In genomic region chr12:7935773-7936581, GRCh38 we compare ENCODE assay signal across 1 cellular context.
TF ChIP-seq lines count a peak whose summit lies in the region.

SLC2A3 (minus strand) TSS chr12:7936187; CDS start chr12:7936034, 153 bp downstream.

TF ChIP-seq in GM12878, 131 proteins besides CTCF, POLR2A, EP300 and RAD21 (continued from another document):
- TF ChIP-seq, protein P1, sequence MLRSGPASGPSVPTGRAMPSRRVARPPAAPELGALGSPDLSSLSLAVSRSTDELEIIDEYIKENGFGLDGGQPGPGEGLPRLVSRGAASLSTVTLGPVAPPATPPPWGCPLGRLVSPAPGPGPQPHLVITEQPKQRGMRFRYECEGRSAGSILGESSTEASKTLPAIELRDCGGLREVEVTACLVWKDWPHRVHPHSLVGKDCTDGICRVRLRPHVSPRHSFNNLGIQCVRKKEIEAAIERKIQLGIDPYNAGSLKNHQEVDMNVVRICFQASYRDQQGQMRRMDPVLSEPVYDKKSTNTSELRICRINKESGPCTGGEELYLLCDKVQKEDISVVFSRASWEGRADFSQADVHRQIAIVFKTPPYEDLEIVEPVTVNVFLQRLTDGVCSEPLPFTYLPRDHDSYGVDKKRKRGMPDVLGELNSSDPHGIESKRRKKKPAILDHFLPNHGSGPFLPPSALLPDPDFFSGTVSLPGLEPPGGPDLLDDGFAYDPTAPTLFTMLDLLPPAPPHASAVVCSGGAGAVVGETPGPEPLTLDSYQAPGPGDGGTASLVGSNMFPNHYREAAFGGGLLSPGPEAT (IDR thresholded peaks at IDR 0.05; ENCODE audit: low read depth): peak; percentile 76
- TF ChIP-seq SRF (IDR thresholded peaks at IDR 0.05; ENCODE audit: low read depth in 2 of 2, low read length in 2 of 2): no peak
- TF ChIP-seq BMI1 (IDR thresholded peaks at IDR 0.05; ENCODE audit: borderline replicate concordance): no peak
- TF ChIP-seq MEF2B (IDR thresholded peaks at IDR 0.05; ENCODE audit: partially characterized antibody, poor library complexity, severe bottlenecking): no peak
- no peak for TF ChIP-seq MEF2A (IDR thresholded peaks at IDR 0.05; ENCODE audit: insufficient read depth, low read depth, low read length)
- no peak for TF ChIP-seq NFYA (IDR thresholded peaks at IDR 0.05; ENCODE audit: borderline replicate concordance, low read depth, low read length)
- no peak for TF ChIP-seq MTA3 (IDR thresholded peaks at IDR 0.05; ENCODE audit: borderline replicate concordance, low read length)
- no peak for TF ChIP-seq NFIC (IDR thresholded peaks at IDR 0.05; ENCODE audit: low read depth, low read length)
- no peak; the same call in 1 of the 2 replicates for TF ChIP-seq RB1 (IDR thresholded peaks at IDR 0.05; ENCODE audit: borderline replicate concordance)
- TF ChIP-seq NR2F1 (conservative IDR thresholded peaks at IDR 0.05): no peak
- TF ChIP-seq, protein P2, sequence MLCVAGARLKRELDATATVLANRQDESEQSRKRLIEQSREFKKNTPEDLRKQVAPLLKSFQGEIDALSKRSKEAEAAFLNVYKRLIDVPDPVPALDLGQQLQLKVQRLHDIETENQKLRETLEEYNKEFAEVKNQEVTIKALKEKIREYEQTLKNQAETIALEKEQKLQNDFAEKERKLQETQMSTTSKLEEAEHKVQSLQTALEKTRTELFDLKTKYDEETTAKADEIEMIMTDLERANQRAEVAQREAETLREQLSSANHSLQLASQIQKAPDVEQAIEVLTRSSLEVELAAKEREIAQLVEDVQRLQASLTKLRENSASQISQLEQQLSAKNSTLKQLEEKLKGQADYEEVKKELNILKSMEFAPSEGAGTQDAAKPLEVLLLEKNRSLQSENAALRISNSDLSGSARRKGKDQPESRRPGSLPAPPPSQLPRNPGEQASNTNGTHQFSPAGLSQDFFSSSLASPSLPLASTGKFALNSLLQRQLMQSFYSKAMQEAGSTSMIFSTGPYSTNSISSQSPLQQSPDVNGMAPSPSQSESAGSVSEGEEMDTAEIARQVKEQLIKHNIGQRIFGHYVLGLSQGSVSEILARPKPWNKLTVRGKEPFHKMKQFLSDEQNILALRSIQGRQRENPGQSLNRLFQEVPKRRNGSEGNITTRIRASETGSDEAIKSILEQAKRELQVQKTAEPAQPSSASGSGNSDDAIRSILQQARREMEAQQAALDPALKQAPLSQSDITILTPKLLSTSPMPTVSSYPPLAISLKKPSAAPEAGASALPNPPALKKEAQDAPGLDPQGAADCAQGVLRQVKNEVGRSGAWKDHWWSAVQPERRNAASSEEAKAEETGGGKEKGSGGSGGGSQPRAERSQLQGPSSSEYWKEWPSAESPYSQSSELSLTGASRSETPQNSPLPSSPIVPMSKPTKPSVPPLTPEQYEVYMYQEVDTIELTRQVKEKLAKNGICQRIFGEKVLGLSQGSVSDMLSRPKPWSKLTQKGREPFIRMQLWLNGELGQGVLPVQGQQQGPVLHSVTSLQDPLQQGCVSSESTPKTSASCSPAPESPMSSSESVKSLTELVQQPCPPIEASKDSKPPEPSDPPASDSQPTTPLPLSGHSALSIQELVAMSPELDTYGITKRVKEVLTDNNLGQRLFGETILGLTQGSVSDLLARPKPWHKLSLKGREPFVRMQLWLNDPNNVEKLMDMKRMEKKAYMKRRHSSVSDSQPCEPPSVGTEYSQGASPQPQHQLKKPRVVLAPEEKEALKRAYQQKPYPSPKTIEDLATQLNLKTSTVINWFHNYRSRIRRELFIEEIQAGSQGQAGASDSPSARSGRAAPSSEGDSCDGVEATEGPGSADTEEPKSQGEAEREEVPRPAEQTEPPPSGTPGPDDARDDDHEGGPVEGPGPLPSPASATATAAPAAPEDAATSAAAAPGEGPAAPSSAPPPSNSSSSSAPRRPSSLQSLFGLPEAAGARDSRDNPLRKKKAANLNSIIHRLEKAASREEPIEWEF (IDR thresholded peaks at IDR 0.05; ENCODE audit: insufficient replicate concordance, low read depth, low read length): no peak
- TF ChIP-seq RELA (IDR thresholded peaks at IDR 0.05; ENCODE audit: borderline replicate concordance, partially characterized antibody): no peak
- TF ChIP-seq TAF1 (IDR thresholded peaks at IDR 0.05; ENCODE audit: borderline replicate concordance, low read depth, low read length): peak; percentile 71
- TF ChIP-seq STAT3 (IDR thresholded peaks at IDR 0.05; ENCODE audit: low read depth, low read length): no peak
- TF ChIP-seq RBBP5 (conservative IDR thresholded peaks at IDR 0.05): no peak
- TF ChIP-seq IRF4 (IDR thresholded peaks at IDR 0.05; ENCODE audit: low read depth, low read length): no peak
- TF ChIP-seq SMARCA5 (IDR thresholded peaks at IDR 0.05): no peak; the same call in 1 of the 2 replicates
- TF ChIP-seq IKZF2 (IDR thresholded peaks at IDR 0.05): no peak
- TF ChIP-seq USF2 (IDR thresholded peaks at IDR 0.05; ENCODE audit: borderline replicate concordance, low read depth, low read length): no peak
- TF ChIP-seq ZZZ3 (IDR thresholded peaks at IDR 0.05; ENCODE audit: control insufficient read depth, insufficient read length, low read depth): no peak
- no peak for TF ChIP-seq ZBED1 (IDR thresholded peaks at IDR 0.05; ENCODE audit: borderline replicate concordance)
- no peak for TF ChIP-seq NR2C2 (IDR thresholded peaks at IDR 0.05; ENCODE audit: borderline replicate concordance, control insufficient read depth, insufficient read length, low read depth)
- TF ChIP-seq SKIL (IDR thresholded peaks at IDR 0.05; ENCODE audit: low read depth, poor library complexity, severe bottlenecking): no peak
- TF ChIP-seq, protein P3, sequence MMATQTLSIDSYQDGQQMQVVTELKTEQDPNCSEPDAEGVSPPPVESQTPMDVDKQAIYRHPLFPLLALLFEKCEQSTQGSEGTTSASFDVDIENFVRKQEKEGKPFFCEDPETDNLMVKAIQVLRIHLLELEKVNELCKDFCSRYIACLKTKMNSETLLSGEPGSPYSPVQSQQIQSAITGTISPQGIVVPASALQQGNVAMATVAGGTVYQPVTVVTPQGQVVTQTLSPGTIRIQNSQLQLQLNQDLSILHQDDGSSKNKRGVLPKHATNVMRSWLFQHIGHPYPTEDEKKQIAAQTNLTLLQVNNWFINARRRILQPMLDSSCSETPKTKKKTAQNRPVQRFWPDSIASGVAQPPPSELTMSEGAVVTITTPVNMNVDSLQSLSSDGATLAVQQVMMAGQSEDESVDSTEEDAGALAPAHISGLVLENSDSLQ (IDR thresholded peaks at IDR 0.05): no peak
- no peak for TF ChIP-seq NRF1 (conservative IDR thresholded peaks at IDR 0.05; ENCODE audit: low read depth, low read length)
- TF ChIP-seq HDAC6 (IDR thresholded peaks at IDR 0.05; ENCODE audit: unreplicated experiment): no peak
- TF ChIP-seq CHD1 (IDR thresholded peaks at IDR 0.05; ENCODE audit: low read depth, low read length): no peak
- no peak for TF ChIP-seq ETV6 (conservative IDR thresholded peaks at IDR 0.05 in 1 of 2, IDR thresholded peaks at IDR 0.05 in 1 of 2; ENCODE audit: borderline replicate concordance in 1 of 2, low read depth in 1 of 2)
- TF ChIP-seq POU2F2 (IDR thresholded peaks at IDR 0.05; ENCODE audit: borderline replicate concordance, low read depth, low read length): peak; percentile 73; the same call in 2 of the 3 replicates
- peak; percentile 54; the same call in 1 of the 2 replicates for TF ChIP-seq SIN3A (IDR thresholded peaks at IDR 0.05; ENCODE audit: low read depth, low read length)
- TF ChIP-seq FOS (IDR thresholded peaks at IDR 0.05; ENCODE audit: borderline replicate concordance, extremely low read depth, insufficient read length): no peak
- TF ChIP-seq HDGF (IDR thresholded peaks at IDR 0.05): no peak
- TF ChIP-seq, protein P4, sequence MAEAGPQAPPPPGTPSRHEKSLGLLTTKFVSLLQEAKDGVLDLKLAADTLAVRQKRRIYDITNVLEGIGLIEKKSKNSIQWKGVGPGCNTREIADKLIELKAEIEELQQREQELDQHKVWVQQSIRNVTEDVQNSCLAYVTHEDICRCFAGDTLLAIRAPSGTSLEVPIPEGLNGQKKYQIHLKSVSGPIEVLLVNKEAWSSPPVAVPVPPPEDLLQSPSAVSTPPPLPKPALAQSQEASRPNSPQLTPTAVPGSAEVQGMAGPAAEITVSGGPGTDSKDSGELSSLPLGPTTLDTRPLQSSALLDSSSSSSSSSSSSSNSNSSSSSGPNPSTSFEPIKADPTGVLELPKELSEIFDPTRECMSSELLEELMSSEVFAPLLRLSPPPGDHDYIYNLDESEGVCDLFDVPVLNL (IDR thresholded peaks at IDR 0.05; ENCODE audit: low read depth, low read length): no peak
- no peak for TF ChIP-seq DPF2 (IDR thresholded peaks at IDR 0.05)
- no peak for TF ChIP-seq EED (IDR thresholded peaks at IDR 0.05; ENCODE audit: low read depth)
- TF ChIP-seq ZNF687 (IDR thresholded peaks at IDR 0.05): peak; percentile 78
- 0 out of 2 replicates have a peak, but pooled peaks have one; percentile 13 for TF ChIP-seq YY1 (IDR thresholded peaks at IDR 0.05; ENCODE audit: low read depth, low read length)
- no peak for TF ChIP-seq HDAC2 (IDR thresholded peaks at IDR 0.05)
- no peak for TF ChIP-seq SUZ12 (IDR thresholded peaks at IDR 0.05; ENCODE audit: unreplicated experiment)
TF ChIP-seq in GM12878: peak in this region for 19.
